In the genomic region with DNA sequence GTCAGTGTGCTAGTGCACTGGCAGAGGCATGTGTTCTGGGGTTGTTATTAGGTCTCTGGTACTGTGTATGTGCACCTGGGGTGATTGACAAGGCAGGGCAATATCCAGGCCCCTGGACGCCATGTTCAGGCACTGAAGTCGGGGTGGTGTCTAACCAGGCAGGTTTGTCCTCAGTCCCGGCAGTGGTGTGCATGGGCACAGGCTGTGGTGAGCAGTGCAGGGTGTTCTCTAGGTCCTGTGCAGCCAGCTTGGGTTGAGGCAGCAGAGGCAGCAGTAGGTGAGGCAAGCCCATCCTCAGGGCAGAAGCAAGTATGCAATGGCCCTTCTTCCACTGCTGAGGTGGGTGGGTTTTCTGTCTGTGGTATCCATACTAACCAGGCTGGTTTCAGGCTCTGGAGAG, we compare ENCODE assay signal across 25 cellular contexts.
DNase-seq lines count a peak whose midpoint lies in the region; ATAC-seq, FAIRE-seq and TF ChIP-seq lines count a peak whose summit lies in the region.
"Had no signal": no experiment of that assay in that cellular context is flagged by ENCODE, and none has a peak within 500 bp of the region (broad histone marks: within the 10 kb centered on the region; RNA-seq: fewer than 3 reads in every experiment).

No MANE protein-coding gene starts in this region.

- H3K79me1 ChIP-seq in mesendoderm (ENCODE audit: low read length): no peaks in the 10 kb centered on the region
- no peaks in the 10 kb centered on the region for H3K79me1 ChIP-seq in H9 (ENCODE audit: insufficient read depth, low read depth, low read length, poor library complexity, severe bottlenecking)

- H3K14ac ChIP-seq in H9 (ENCODE audit: insufficient read depth, low read length): no peak overlapping the region

- H3T11ph ChIP-seq in H9 (ENCODE audit: low read length): no peak overlapping the region

- H3K4me1 ChIP-seq in mesendoderm (ENCODE audit: control insufficient read depth, low read depth, low read length): peaks cover 4% of the 10 kb centered on the region
- H3K4me1 ChIP-seq in H9 (ENCODE audit: insufficient read depth, low read length): no peaks in the 10 kb centered on the region
- no peaks in the 10 kb centered on the region for H3K4me1 ChIP-seq in kidney (ENCODE audit: control insufficient read depth in 1 of 2, insufficient read depth in 1 of 2, low read depth in 1 of 2, low read length in 2 of 2)
- H3K4me1 ChIP-seq: HAP-1 had no signal

- no peak overlapping the region for H3K4me3 ChIP-seq in mesendoderm (ENCODE audit: low read length)
- H3K4me3 ChIP-seq in kidney (ENCODE audit: low read length in 2 of 2): no peak overlapping the region
- H3K4me3 ChIP-seq: HAP-1, PC-9 had no signal

- no peaks in the 10 kb centered on the region for H3K36me3 Mint-ChIP-seq in stimulated activated effector memory CD8-positive, alpha-beta T cell treated with anti-CD3 and anti-CD28 coated beads, Interleukin-12 subunit alpha, Interleukin-12 subunit beta, amount 100 ng/mL, for 72 hours
- H3K36me3 Mint-ChIP-seq in H9 (ENCODE audit: insufficient read depth in 1 of 3, low read depth in 3 of 3): no peaks in the 10 kb centered on the region
- H3K36me3 Mint-ChIP-seq: CD14-positive monocyte; CD8-positive, alpha-beta memory T cell had no signal

- H3K79me2 ChIP-seq in mesendoderm (ENCODE audit: control insufficient read depth, insufficient read depth, low read length): no peaks in the 10 kb centered on the region
- no peaks in the 10 kb centered on the region for H3K79me2 ChIP-seq in H9 (ENCODE audit: insufficient read depth, low read length)

- H3K4ac ChIP-seq in mesendoderm (ENCODE audit: low read depth, low read length) (no peak overlapping the region), H9 (ENCODE audit: low read depth, low read length) (no peak overlapping the region)

- FAIRE-seq in kidney (lab: Jason Lieb, UNC): no peak
- FAIRE-seq: GM12891 had no signal

- no peak overlapping the region for H2AK5ac ChIP-seq in mesendoderm (ENCODE audit: low read length)
- no peak overlapping the region for H2AK5ac ChIP-seq in H9 (ENCODE audit: insufficient read length, low read length)

- H2BK20ac ChIP-seq in H9 (ENCODE audit: low read depth, low read length, poor library complexity, severe bottlenecking): no peak overlapping the region

- H4K91ac ChIP-seq in H9 (ENCODE audit: insufficient read length, low read depth, low read length): no peak overlapping the region

- H4K5ac ChIP-seq in mesendoderm (ENCODE audit: low read length) (no peak overlapping the region), H9 (ENCODE audit: insufficient read length, low read depth, low read length) (no peak overlapping the region)

- H3K27ac ChIP-seq in mesendoderm (ENCODE audit: low read depth, low read length): no peak overlapping the region
- H3K27ac ChIP-seq in H9 (ENCODE audit: insufficient read length, low read depth, low read length): no peak overlapping the region
- no peak overlapping the region for H3K27ac ChIP-seq in kidney (ENCODE audit: low read depth in 2 of 2, low read length in 2 of 2)
- H3K27ac ChIP-seq: 22Rv1, PC-9 had no signal

- H3K9ac ChIP-seq in mesendoderm (ENCODE audit: low read length) (no peak overlapping the region), H9 (ENCODE audit: extremely low read depth, insufficient read length, low read length) (no peak overlapping the region), kidney (ENCODE audit: low read length in 2 of 2) (no peak overlapping the region)

- peaks cover 2% of the 10 kb centered on the region for H3K27me3 Mint-ChIP-seq in H9 (ENCODE audit: low read depth)
- H3K27me3 Mint-ChIP-seq: B cell; CD8-positive, alpha-beta memory T cell had no signal

- peaks cover 12% of the 10 kb centered on the region for H3K9me3 Mint-ChIP-seq in stimulated activated effector memory CD8-positive, alpha-beta T cell treated with anti-CD3 and anti-CD28 coated beads, Interleukin-12 subunit alpha, Interleukin-12 subunit beta, amount 100 ng/mL, for 72 hours
- no peaks in the 10 kb centered on the region for H3K9me3 Mint-ChIP-seq in H9

- H2AFZ ChIP-seq in H9 (ENCODE audit: low read length): no peak overlapping the region
- H2AFZ ChIP-seq: PC-9 had no signal

- DNase-seq in Right ventricle myocardium superior (peak; percentile 25), cardiac septum (ENCODE audit: low spot score) (no peak), mesendoderm (no peak), H9 (no peak), kidney (no peak)
- DNase-seq in stimulated activated effector memory CD8-positive, alpha-beta T cell treated with anti-CD3 and anti-CD28 coated beads, Interleukin-12 subunit alpha, Interleukin-12 subunit beta, amount 100 ng/mL, for 72 hours (ENCODE audit: low spot score in 2 of 2): no peak
- DNase-seq: CD8-positive, alpha-beta memory T cell; DMS 273 treated with DMSO at 0.1 percent for 48 hours; DMS79; EL; GDM1; HFFc6; NCI-H1048; NCI-H1694; NCI-H2029 treated with DMSO at 0.1 percent for 48 hours; NCI-H446 treated with DMSO at 0.1 percent for 48 hours; NCI-H526; NCI-H82; PC-9 had no signal

- H3K23me2 ChIP-seq in H9 (ENCODE audit: insufficient read length, low read depth, low read length, poor library complexity, severe bottlenecking): no peaks in the 10 kb centered on the region

- H3K56ac ChIP-seq in mesendoderm (ENCODE audit: low read length) (peak overlapping the region; percentile 17), H9 (ENCODE audit: insufficient read length, low read depth, low read length) (no peak overlapping the region)

- H3K4me3 Mint-ChIP-seq in stimulated activated effector memory CD8-positive, alpha-beta T cell treated with anti-CD3 and anti-CD28 coated beads, Interleukin-12 subunit alpha, Interleukin-12 subunit beta, amount 100 ng/mL, for 72 hours: no peak overlapping the region
- no peak overlapping the region for H3K4me3 Mint-ChIP-seq in H9
- H3K4me3 Mint-ChIP-seq: B cell; CD14-positive monocyte; CD8-positive, alpha-beta memory T cell; HFFc6 had no signal

- no CpG with 5 or more reads among the region's 3 CpGs for WGBS in mesendoderm (ENCODE audit: extremely low coverage, insufficient coverage, low lambda C conversion rate)
- WGBS in H9 (ENCODE audit: extremely low coverage, insufficient read length, low lambda C conversion rate): no CpG with 5 or more reads among the region's 3 CpGs

- H2BK12ac ChIP-seq in H9 (ENCODE audit: insufficient read length, low read depth, low read length): no peak overlapping the region

- no peaks in the 10 kb centered on the region for H3K4me1 Mint-ChIP-seq in stimulated activated effector memory CD8-positive, alpha-beta T cell treated with anti-CD3 and anti-CD28 coated beads, Interleukin-12 subunit alpha, Interleukin-12 subunit beta, amount 100 ng/mL, for 72 hours
- peaks cover 10 to 11% of the 10 kb centered on the region in 2 experiments for H3K4me1 Mint-ChIP-seq in H9
- H3K4me1 Mint-ChIP-seq: B cell; CD14-positive monocyte; CD8-positive, alpha-beta memory T cell had no signal

- H4K8ac ChIP-seq in mesendoderm (ENCODE audit: low read depth, low read length) (no peak overlapping the region), H9 (replicated peaks; ENCODE audit: insufficient read length, low read depth, low read length) (no peak overlapping the region)

- H3K9me3 ChIP-seq in H9 (ENCODE audit: control insufficient read depth, low read depth, low read length) (no peaks in the 10 kb centered on the region), kidney (ENCODE audit: control insufficient read depth in 1 of 2, low read length in 2 of 2) (peaks cover 0 to 2% of the 10 kb centered on the region in 2 donors)

- no peaks in the 10 kb centered on the region for H4K20me1 ChIP-seq in H9 (ENCODE audit: control insufficient read depth, insufficient read depth, insufficient read length)

- no peak overlapping the region for H3K23ac ChIP-seq in mesendoderm (ENCODE audit: low read length)
- no peak overlapping the region for H3K23ac ChIP-seq in H9 (ENCODE audit: insufficient read length, low read depth, low read length)

- H2BK15ac ChIP-seq in mesendoderm (replicated peaks; ENCODE audit: low read depth): no peak overlapping the region
- no peak overlapping the region for H2BK15ac ChIP-seq in H9 (ENCODE audit: low read depth, low read length)

- ATAC-seq in Right ventricle myocardium superior (ENCODE audit: poor library complexity) (no peak), GM19452 (IDR thresholded peaks at IDR 0.05; ENCODE audit: unreplicated experiment) (no peak)
- peak; percentile 24 for ATAC-seq in stimulated activated effector memory CD8-positive, alpha-beta T cell treated with anti-CD3 and anti-CD28 coated beads, Interleukin-12 subunit alpha, Interleukin-12 subunit beta, amount 100 ng/mL, for 72 hours

- intact Hi-C loops in Right ventricle myocardium superior (cut with DNase I): no loop called here
- intact Hi-C loops in cardiac septum (cut with DNase I): no loop called here
- intact Hi-C loops in kidney (cut with DNase I): no loop called here

- H3K27me3 ChIP-seq in mesendoderm (ENCODE audit: insufficient read depth, low read length, poor library complexity) (no peaks in the 10 kb centered on the region), H9 (ENCODE audit: insufficient read depth, low read length) (no peaks in the 10 kb centered on the region)

- TF ChIP-seq CTCF in H9 (conservative IDR thresholded peaks at IDR 0.05) (no peak), kidney (IDR thresholded peaks at IDR 0.05; ENCODE audit: borderline replicate concordance, extremely low read depth, insufficient read depth) (no peak)

- H2BK120ac ChIP-seq in mesendoderm (ENCODE audit: low read depth, low read length): no peak overlapping the region
- no peak overlapping the region for H2BK120ac ChIP-seq in H9 (ENCODE audit: low read depth, low read length, poor library complexity, severe bottlenecking)

- no peak overlapping the region for H3K27ac Mint-ChIP-seq in stimulated activated effector memory CD8-positive, alpha-beta T cell treated with anti-CD3 and anti-CD28 coated beads, Interleukin-12 subunit alpha, Interleukin-12 subunit beta, amount 100 ng/mL, for 72 hours
- H3K27ac Mint-ChIP-seq in H9: peak overlapping the region in 1 of 3 experiments; percentile 14; a peak in 1 of 7 replicates
- H3K27ac Mint-ChIP-seq: B cell; CD14-positive monocyte; CD8-positive, alpha-beta memory T cell; HFFc6 had no signal

- H2BK5ac ChIP-seq in mesendoderm (ENCODE audit: low read length): no peak overlapping the region
- no peak overlapping the region for H2BK5ac ChIP-seq in H9 (ENCODE audit: insufficient read length, low read length)

- H3K36me3 ChIP-seq in mesendoderm (ENCODE audit: control insufficient read depth, insufficient read depth, low read length) (no peaks in the 10 kb centered on the region), kidney (ENCODE audit: control insufficient read depth in 1 of 2, insufficient read depth in 2 of 2, low read length in 2 of 2) (no peaks in the 10 kb centered on the region)
- H3K36me3 ChIP-seq: HAP-1 had no signal

- H3K4me2 ChIP-seq in mesendoderm (ENCODE audit: low read length): no peak overlapping the region
- no peak overlapping the region for H3K4me2 ChIP-seq in H9 (ENCODE audit: insufficient read depth, insufficient read length, low read length)
- H3K4me2 ChIP-seq: PC-9 had no signal

- H3K18ac ChIP-seq in mesendoderm (ENCODE audit: low read length): no peak overlapping the region
- H3K18ac ChIP-seq in H9 (ENCODE audit: insufficient read length, low read depth, low read length): no peak overlapping the region
